In genomic region chr13:74114202-74114601, GRCh38 we compare ENCODE assay signal across 15 cellular contexts. TPM values are rescaled to one million over a fixed set of nuclear protein-coding genes. Genes with fewer than 3 reads are reported as not detected.
DNase-seq lines count a peak whose midpoint lies in the region; ATAC-seq lines count a peak whose summit lies in the region.
"Had no signal": no experiment of that assay in that cellular context is flagged by ENCODE, and none has a peak within 500 bp of the region (broad histone marks: within the 10 kb centered on the region; RNA-seq: fewer than 3 reads in every experiment).

No MANE protein-coding gene starts in this region.

- ATAC-seq in T-helper 17 cell (peak; percentile 62), HG02840 (IDR thresholded peaks at IDR 0.05; ENCODE audit: low FRiP score, unreplicated experiment) (no peak)
- ATAC-seq: left ventricle myocardium superior had no signal

- no peak overlapping the region for H3K4me3 Mint-ChIP-seq in T-helper 17 cell
- H3K4me3 Mint-ChIP-seq: activated CD4-positive, alpha-beta memory T cell treated with anti-CD3 and anti-CD28 coated beads, Interleukin-2, amount 10 ng/mL, durations not matched to agents 7 days and 5 days had no signal

- no peaks in the 10 kb centered on the region for H3K9me3 ChIP-seq in T-helper 17 cell (ENCODE audit: control insufficient read depth, low read length, poor library complexity, severe bottlenecking)

- no peak overlapping the region for H3K27ac Mint-ChIP-seq in T-helper 17 cell
- H3K27ac Mint-ChIP-seq: activated CD4-positive, alpha-beta memory T cell treated with anti-CD3 and anti-CD28 coated beads, Interleukin-2, amount 10 ng/mL, durations not matched to agents 7 days and 5 days had no signal

- H3K36me3 Mint-ChIP-seq in T-helper 17 cell (ENCODE audit: low read depth) = peaks cover 10% of the 10 kb centered on the region

- H3K4me1 Mint-ChIP-seq in T-helper 17 cell = peaks cover 38% of the 10 kb centered on the region

- H3K27me3 Mint-ChIP-seq in T-helper 17 cell = no peaks in the 10 kb centered on the region
- H3K27me3 Mint-ChIP-seq: activated CD4-positive, alpha-beta memory T cell treated with anti-CD3 and anti-CD28 coated beads, Interleukin-2, amount 10 ng/mL, durations not matched to agents 7 days and 5 days had no signal

- DNase-seq in A172 (ENCODE audit: low spot score) (peak; percentile 10), EL (peak; percentile 71), T-helper 17 cell (no peak), fibroblast of gingiva (ENCODE audit: low read depth) (peak; percentile 21), NCI-H2196 (lab: John Stamatoyannopoulos, UW; ENCODE audit: unreplicated experiment) (no peak), dedifferentiated amniotic fluid mesenchymal stem cell (ENCODE audit: extremely low spot score) (no peak), medulla oblongata (ENCODE audit: extremely low spot score) (no peak)
- DNase-seq: activated CD4-positive, alpha-beta memory T cell treated with anti-CD3 and anti-CD28 coated beads, Interleukin-2, amount 10 ng/mL, durations not matched to agents 7 days and 5 days; DMS 273 treated with DMSO at 0.1 percent for 48 hours; Kasumi-1; left ventricle myocardium superior; NCI-H1694; NCI-H510A treated with DMSO at 0.1 percent for 48 hours; stimulated activated naive CD4-positive, alpha-beta T cell treated with Interleukin-2 at 50 U/mL for 16 hours had no signal

RNA-seq across cellular contexts. Expression of gene KLF12, which starts 20.0 kb away (rescaled TPM):
- total RNA-seq in A172 (2014; rRNA removed; shearing (Covaris generic)) = 5.5 and 6.8 TPM in 2 replicates
- 10 to 100 TPM; 88.9 to 97.6 TPM for total RNA-seq in T-helper 17 cell

Comparison
In these comparisons a context has a peak if more than half of its experiments do, and no peak if none do; other contexts are left out.
1. DNase-seq: peak in A172 (single experiment), EL (single experiment) and fibroblast of gingiva (single experiment); none in T-helper 17 cell (0 of 3), NCI-H2196 (single experiment), dedifferentiated amniotic fluid mesenchymal stem cell (single experiment) and medulla oblongata (single experiment).
2. RNA of gene KLF12, which starts 20.0 kb away (total RNA-seq): 88.9 to 97.6 TPM in T-helper 17 cell; 5.5 to 6.8 TPM in A172; every median in the first group is over 10 times any median in the second.